Comparison of ENCODE assay signal across 9 cellular contexts in the genomic region with DNA sequence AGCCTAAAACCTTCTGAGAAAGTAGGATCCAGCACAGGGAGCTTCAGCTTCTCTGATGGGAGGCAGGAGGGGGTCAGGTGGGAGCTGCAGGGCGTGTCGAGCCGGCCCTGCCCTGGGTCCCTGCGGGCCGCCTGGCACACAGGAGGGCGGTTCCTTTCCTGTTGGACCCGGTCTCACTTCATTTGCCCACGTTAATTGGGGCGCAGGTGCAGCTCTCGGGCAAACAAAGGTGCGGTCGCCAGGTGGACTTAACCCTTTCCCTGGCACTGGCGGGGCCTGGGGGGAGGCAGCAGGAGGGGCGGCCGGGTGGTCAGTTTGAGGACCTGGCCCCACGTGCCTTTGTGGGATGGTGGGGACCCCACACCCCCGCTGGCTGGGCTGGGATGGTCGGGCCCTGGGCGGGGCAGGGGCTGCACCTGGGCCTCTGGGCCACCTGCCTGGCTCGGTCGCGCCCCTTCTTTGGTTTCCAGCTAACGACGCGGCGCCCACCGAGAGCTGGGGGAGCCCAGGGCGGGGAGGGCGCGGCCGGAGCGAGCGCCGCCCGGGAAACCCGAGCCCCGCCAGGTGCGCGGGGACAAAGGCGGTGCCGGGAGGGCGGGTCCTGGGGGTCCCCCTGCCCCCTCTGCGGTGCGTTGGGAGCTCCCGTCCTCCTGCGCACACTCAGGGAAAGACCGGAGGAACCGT. TPM values are rescaled to one million over a fixed set of nuclear protein-coding genes. Genes with fewer than 3 reads are reported as not detected.
A peak's percentile ranks its signal among the peaks of the same experiment; 100 is the strongest.
DNase-seq lines count a peak whose midpoint lies in the region; ATAC-seq and TF ChIP-seq lines count a peak whose summit lies in the region.
"Had no signal": no experiment of that assay in that cellular context is flagged by ENCODE, and none has a peak within 500 bp of the region (broad histone marks: within the 10 kb centered on the region; RNA-seq: fewer than 3 reads in every experiment).

No MANE protein-coding gene starts in this region.

- no peaks in the 10 kb centered on the region for H3K4me1 Mint-ChIP-seq in activated T-helper 17 cell treated with anti-CD3 and anti-CD28 coated beads, Interleukin-2, amount 50 U/mL, for 72 hours

- H3K36me3 Mint-ChIP-seq in activated T-helper 17 cell treated with anti-CD3 and anti-CD28 coated beads, Interleukin-2, amount 50 U/mL, for 72 hours (ENCODE audit: low read depth) = no peaks in the 10 kb centered on the region

- H3K9ac ChIP-seq in rectal smooth muscle tissue (ENCODE audit: low read length) = no peak overlapping the region

- peak; percentile 32 for ATAC-seq in activated T-helper 17 cell treated with anti-CD3 and anti-CD28 coated beads, Interleukin-2, amount 50 U/mL, for 72 hours (replicated peaks)
- no peak for ATAC-seq in GM21447 (IDR thresholded peaks at IDR 0.05; ENCODE audit: unreplicated experiment)

- H3K27ac Mint-ChIP-seq in activated T-helper 17 cell treated with anti-CD3 and anti-CD28 coated beads, Interleukin-2, amount 50 U/mL, for 72 hours = no peak overlapping the region

- no peak for TF ChIP-seq CTCF in GM20000 (IDR thresholded peaks at IDR 0.05; ENCODE audit: extremely low read depth, missing control alignments)

- peak overlapping the region; percentile 32 for H3K4me3 ChIP-seq in rectal smooth muscle tissue (ENCODE audit: low read length)

- no peaks in the 10 kb centered on the region for H3K27me3 ChIP-seq in rectal smooth muscle tissue (ENCODE audit: control insufficient read depth, insufficient read depth, low read length)

- H3K4me1 ChIP-seq in rectal smooth muscle tissue (ENCODE audit: control insufficient read depth, insufficient read depth, low read length) = no peaks in the 10 kb centered on the region

- no peaks in the 10 kb centered on the region for H3K27me3 Mint-ChIP-seq in activated T-helper 17 cell treated with anti-CD3 and anti-CD28 coated beads, Interleukin-2, amount 50 U/mL, for 72 hours

- peak overlapping the region; percentile 15 for H3K4me3 Mint-ChIP-seq in activated T-helper 17 cell treated with anti-CD3 and anti-CD28 coated beads, Interleukin-2, amount 50 U/mL, for 72 hours
- H3K4me3 Mint-ChIP-seq: neural crest cell had no signal

- H3K36me3 ChIP-seq in rectal smooth muscle tissue (ENCODE audit: control insufficient read depth, insufficient read depth, low read length) = no peaks in the 10 kb centered on the region

- H3K27ac ChIP-seq in rectal smooth muscle tissue (ENCODE audit: low read depth, low read length) = no peak overlapping the region

- peak; percentile 86 for DNase-seq in GM20000 (ENCODE audit: low spot score)
- peak; percentile 84 for DNase-seq in NCI-H128 (lab: John Stamatoyannopoulos, UW; ENCODE audit: unreplicated experiment)
- DNase-seq in globus pallidus (ENCODE audit: low spot score) = no peak
- DNase-seq in MV-4-11 (lab: John Stamatoyannopoulos, UW) = no peak
- no peak for DNase-seq in NCI-H524 (lab: John Stamatoyannopoulos, UW)

- no peaks in the 10 kb centered on the region for H3K9me3 Mint-ChIP-seq in activated T-helper 17 cell treated with anti-CD3 and anti-CD28 coated beads, Interleukin-2, amount 50 U/mL, for 72 hours
- H3K9me3 Mint-ChIP-seq: neural crest cell had no signal

RNA-seq across cellular contexts. Expression of a gene that starts 20.8 kb away (rescaled TPM):
- total RNA-seq in activated T-helper 17 cell treated with anti-CD3 and anti-CD28 coated beads, Interleukin-2, amount 50 U/mL, for 72 hours = 10 to 100 TPM; 15.7 to 18.8 TPM

RNA-seq across cellular contexts. Expression of a gene that starts 37.0 kb away (rescaled TPM):
- under 1 TPM in 1 of 2 donors, not detected in 1; 0.11 TPM for total RNA-seq in activated T-helper 17 cell treated with anti-CD3 and anti-CD28 coated beads, Interleukin-2, amount 50 U/mL, for 72 hours
- total RNA-seq: neural crest cell had no signal

Comparison
In these comparisons a context has a peak if more than half of its experiments do, and no peak if none do; other contexts are left out.
1. DNase-seq: peak in GM20000 (single experiment) and NCI-H128 (single experiment); none in globus pallidus (single experiment), MV-4-11 (single experiment) and NCI-H524 (0 of 2).